ENCODE assay signal across 17 cellular contexts in genomic region chr10:43963379-43963778, GRCh38.
"Had no signal": no experiment of that assay in that cellular context is flagged by ENCODE, and none has a peak within 500 bp of the region (broad histone marks: within the 10 kb centered on the region; RNA-seq: fewer than 3 reads in every experiment).

No MANE protein-coding gene starts in this region.

- H3K4me1 ChIP-seq: foreskin keratinocyte, uterus had no signal

- DNase-seq: activated CD4-positive, alpha-beta T cell treated with anti-CD3 and anti-CD28 coated beads, Interleukin-2, amount 10 ng/mL, durations not matched to agents 24 days and 14 days; activated naive CD4-positive, alpha-beta T cell treated with Interleukin-2 at 50 U/mL for 16 hours; activated naive CD8-positive, alpha-beta T cell treated with anti-CD3 and anti-CD28 coated beads, Interleukin-2, amount 10 ng/mL, durations not matched to agents 7 days and 5 days; activated T-cell treated with anti-CD3 and anti-CD28 coated beads, Interleukin-2, amount 50 U/mL, for 1 hour; foreskin keratinocyte; kidney glomerular epithelial cell; mesendoderm; naive thymus-derived CD4-positive, alpha-beta T cell; sigmoid colon; stimulated activated naive CD4-positive, alpha-beta T cell; T-helper 1 cell; T-helper 9 cell; uterus had no signal

- H3K4me3 ChIP-seq: cardiac muscle cell, pancreas, sigmoid colon, uterus had no signal

- FAIRE-seq: pancreas had no signal

- H3K36me3 ChIP-seq: cardiac muscle cell, pancreas, sigmoid colon, uterus had no signal

- H3K9me3 ChIP-seq: pancreas, sigmoid colon, uterus had no signal

- H3K9me3 Mint-ChIP-seq: activated CD4-positive, alpha-beta T cell treated with anti-CD3 and anti-CD28 coated beads, Interleukin-2, amount 10 ng/mL, durations not matched to agents 24 days and 14 days; activated naive CD8-positive, alpha-beta T cell treated with anti-CD3 and anti-CD28 coated beads, Interleukin-2, amount 10 ng/mL, durations not matched to agents 7 days and 5 days; activated T-helper 2 cell treated with anti-CD3 and anti-CD28 coated beads, Interferon-gamma antibody, Interleukin-2, Interleukin-4, amounts not matched to agents 10 μg/mL and 5 μg/mL and 100 μg/mL, durations not matched to agents 14 hours and 24 hours and 36 hours; naive thymus-derived CD4-positive, alpha-beta T cell had no signal

- H3K27me3 ChIP-seq: cardiac muscle cell, foreskin keratinocyte, pancreas, sigmoid colon, uterus had no signal

- H3K4me3 Mint-ChIP-seq: activated CD4-positive, alpha-beta T cell treated with anti-CD3 and anti-CD28 coated beads, Interleukin-2, amount 10 ng/mL, durations not matched to agents 24 days and 14 days; activated naive CD8-positive, alpha-beta T cell treated with anti-CD3 and anti-CD28 coated beads, Interleukin-2, amount 10 ng/mL, durations not matched to agents 7 days and 5 days; naive thymus-derived CD4-positive, alpha-beta T cell had no signal

- H3K4me1 Mint-ChIP-seq: activated CD4-positive, alpha-beta T cell treated with anti-CD3 and anti-CD28 coated beads, Interleukin-2, amount 10 ng/mL, durations not matched to agents 24 days and 14 days had no signal

- H3K36me3 Mint-ChIP-seq: activated naive CD8-positive, alpha-beta T cell treated with anti-CD3 and anti-CD28 coated beads, Interleukin-2, amount 10 ng/mL, durations not matched to agents 7 days and 5 days; naive thymus-derived CD4-positive, alpha-beta T cell had no signal

- H3K27ac Mint-ChIP-seq: activated CD4-positive, alpha-beta T cell treated with anti-CD3 and anti-CD28 coated beads, Interleukin-2, amount 10 ng/mL, durations not matched to agents 24 days and 14 days; activated naive CD8-positive, alpha-beta T cell treated with anti-CD3 and anti-CD28 coated beads, Interleukin-2, amount 10 ng/mL, durations not matched to agents 7 days and 5 days; activated T-helper 2 cell treated with anti-CD3 and anti-CD28 coated beads, Interferon-gamma antibody, Interleukin-2, Interleukin-4, amounts not matched to agents 10 μg/mL and 5 μg/mL and 100 μg/mL, durations not matched to agents 14 hours and 24 hours and 36 hours; naive thymus-derived CD4-positive, alpha-beta T cell had no signal

- H3K27ac ChIP-seq: cardiac muscle cell, epithelial cell of prostate, foreskin keratinocyte had no signal
